36 cellular contexts compared by ENCODE assay signal in genomic region chr21:26949830-26950229, GRCh38. TPM values are rescaled to one million over a fixed set of nuclear protein-coding genes. Genes with fewer than 3 reads are reported as not detected.
"Had no signal": no experiment of that assay in that cellular context is flagged by ENCODE, and none has a peak within 500 bp of the region (broad histone marks: within the 10 kb centered on the region; RNA-seq: fewer than 3 reads in every experiment).

No MANE protein-coding gene starts in this region.

- DNase-seq: activated CD4-positive, alpha-beta memory T cell treated with anti-CD3 and anti-CD28 coated beads, Interleukin-2, amount 10 ng/mL, durations not matched to agents 7 days and 5 days; activated CD4-positive, alpha-beta T cell treated with anti-CD3 and anti-CD28 coated beads for 1 hour; activated CD4-positive, alpha-beta T cell treated with anti-CD3 and anti-CD28 coated beads for 36 hours; activated CD4-positive, alpha-beta T cell treated with anti-CD3 and anti-CD28 coated beads for 48 hours; activated CD4-positive, alpha-beta T cell treated with anti-CD3 and anti-CD28 coated beads, Interleukin-2, amount 10 ng/mL, durations not matched to agents 7 days and 5 days; activated CD4-positive, alpha-beta T cell treated with anti-CD3 and anti-CD28 coated beads, Interleukin-2, amount 50 U/mL, for 48 hours; activated CD4-positive, CD25-positive, alpha-beta regulatory T cell; activated CD8-positive, alpha-beta memory T cell treated with anti-CD3 and anti-CD28 coated beads for 24 hours; activated CD8-positive, alpha-beta memory T cell treated with anti-CD3 and anti-CD28 coated beads, Interleukin-2, amount 10 ng/mL, durations not matched to agents 7 days and 5 days; activated CD8-positive, alpha-beta memory T cell treated with anti-CD3 and anti-CD28 coated beads, Interleukin-2, amount 50 U/mL, for 48 hours; activated CD8-positive, alpha-beta T cell treated with anti-CD3 and anti-CD28 coated beads, Interleukin-2, amount 10 ng/mL, durations not matched to agents 7 days and 5 days; activated effector memory CD4-positive, alpha-beta T cell treated with anti-CD3 and anti-CD28 coated beads, Interleukin-2, amount 50 U/mL, for 16 hours; activated gamma-delta T cell treated with Interleukin-2 at 50 U/mL for 16 hours; activated naive CD4-positive, alpha-beta T cell; activated naive CD4-positive, alpha-beta T cell treated with anti-CD3 and anti-CD28 coated beads for 36 hours; activated naive CD4-positive, alpha-beta T cell treated with anti-CD3 and anti-CD28 coated beads, Interleukin-2, amount 50 U/mL, for 16 hours; activated naive CD8-positive, alpha-beta T cell treated with anti-CD3 and anti-CD28 coated beads for 36 hours; activated T-cell treated with anti-CD3 and anti-CD28 coated beads, Interleukin-2, amount 50 U/mL, for 1 hour; activated T-cell treated with anti-CD3 and anti-CD28 coated beads, Interleukin-2, amount 50 U/mL, for 4 hours; activated T-cell treated with anti-CD3 and anti-CD28 coated beads, Interleukin-2, amount 50 U/mL, for 72 hours; adrenal gland; amniotic stem cell; aorta; body of pancreas; brain microvascular endothelial cell; central memory CD4-positive, alpha-beta T cell; T-helper 1 cell; T-helper 2 cell; T-helper 9 cell; WERI-Rb-1 had no signal

- H3K4me1 ChIP-seq: adrenal gland, body of pancreas had no signal

- H3K9me3 ChIP-seq: adrenal gland, body of pancreas, breast epithelium had no signal

- H3K27ac ChIP-seq: adrenal gland, body of pancreas, brain microvascular endothelial cell, breast epithelium, WERI-Rb-1 had no signal

- ATAC-seq: activated CD4-positive, alpha-beta T cell treated with anti-CD3 and anti-CD28 coated beads for 36 hours; activated CD4-positive, CD25-positive, alpha-beta regulatory T cell treated with anti-CD3 and anti-CD28 coated beads, Interleukin-2, amount 50 U/mL, for 24 hours; activated CD8-positive, alpha-beta memory T cell treated with anti-CD3 and anti-CD28 coated beads, Interleukin-2, amount 10 ng/mL, durations not matched to agents 7 days and 5 days; activated CD8-positive, alpha-beta T cell treated with anti-CD3 and anti-CD28 coated beads, Interleukin-2, amount 10 ng/mL, durations not matched to agents 7 days and 5 days; activated naive CD4-positive, alpha-beta T cell treated with anti-CD3 and anti-CD28 coated beads, Interleukin-2, amount 50 U/mL, for 72 hours; activated T-cell treated with anti-CD3 and anti-CD28 coated beads, Interleukin-2, amount 50 U/mL, for 4 hours; activated T-cell treated with anti-CD3 and anti-CD28 coated beads, Interleukin-2, amount 50 U/mL, for 72 hours; activated T-helper 17 cell treated with anti-CD3 and anti-CD28 coated beads, Interleukin-2, amount 50 U/mL, for 72 hours; body of pancreas; WTC11 had no signal

- H3K36me3 ChIP-seq: adrenal gland, brain microvascular endothelial cell, breast epithelium, WERI-Rb-1 had no signal

- H3K4me3 ChIP-seq: adrenal gland, body of pancreas, breast epithelium had no signal

- H3K27me3 ChIP-seq: adrenal gland, body of pancreas, brain microvascular endothelial cell, breast epithelium had no signal

RNA-seq across cellular contexts. Expression of gene ADAMTS5, which starts 17.1 kb away (rescaled TPM):
- total RNA-seq: activated CD4-positive, alpha-beta memory T cell treated with anti-CD3 and anti-CD28 coated beads, Interleukin-2, amount 10 ng/mL, durations not matched to agents 7 days and 5 days; activated CD4-positive, alpha-beta T cell treated with anti-CD3 and anti-CD28 coated beads for 36 hours; activated CD4-positive, alpha-beta T cell treated with anti-CD3 and anti-CD28 coated beads, Interleukin-2, amount 10 ng/mL, durations not matched to agents 7 days and 5 days; activated CD8-positive, alpha-beta memory T cell treated with anti-CD3 and anti-CD28 coated beads, Interleukin-2, amount 10 ng/mL, durations not matched to agents 7 days and 5 days; activated CD8-positive, alpha-beta T cell treated with anti-CD3 and anti-CD28 coated beads, Interleukin-2, amount 10 ng/mL, durations not matched to agents 7 days and 5 days; activated naive CD4-positive, alpha-beta T cell treated with anti-CD3 and anti-CD28 coated beads for 36 hours; activated naive CD4-positive, alpha-beta T cell treated with anti-CD3 and anti-CD28 coated beads, Interleukin-2, amount 50 U/mL, for 72 hours; activated naive CD8-positive, alpha-beta T cell treated with anti-CD3 and anti-CD28 coated beads for 36 hours; activated T-cell treated with anti-CD3 and anti-CD28 coated beads, Interleukin-2, amount 50 U/mL, for 4 hours; activated T-cell treated with anti-CD3 and anti-CD28 coated beads, Interleukin-2, amount 50 U/mL, for 72 hours; activated T-helper 1 cell treated with anti-CD3 and anti-CD28 coated beads, Interleukin-12 subunit alpha, Interleukin-12 subunit beta, Interleukin-2, Interleukin-4 antibody, amounts not matched to agents 30 ng/mL and 10 ng/mL and 1 ng/mL, durations not matched to agents 14 hours and 24 hours and 36 hours; activated T-helper 17 cell treated with anti-CD3 and anti-CD28 coated beads, Interleukin-2, amount 50 U/mL, for 72 hours had no signal
